In genomic region chr7:117143580-117143979, GRCh38 we compare ENCODE assay signal across 1 cellular context.
TF ChIP-seq lines count a peak whose summit lies in the region.

No MANE protein-coding gene starts in this region.

TF ChIP-seq in SK-N-SH, 30 proteins besides CTCF, POLR2A, EP300 and RAD21 (continued from another document):
- TF ChIP-seq REST (IDR thresholded peaks at IDR 0.05; ENCODE audit: low read depth, low read length) (no peak), MXI1 (IDR thresholded peaks at IDR 0.05; ENCODE audit: low read depth, low read length) (no peak), RFX5 (IDR thresholded peaks at IDR 0.05; ENCODE audit: low read length) (no peak), USF2 (IDR thresholded peaks at IDR 0.05; ENCODE audit: borderline replicate concordance, low read depth, low read length) (no peak), FOXM1 (IDR thresholded peaks at IDR 0.05; ENCODE audit: low read depth) (no peak), JUND (IDR thresholded peaks at IDR 0.05) (0 out of 2 replicates have a peak, but pooled peaks have one; percentile 23)
